1 cellular context compared by ENCODE assay signal in the genomic region with DNA sequence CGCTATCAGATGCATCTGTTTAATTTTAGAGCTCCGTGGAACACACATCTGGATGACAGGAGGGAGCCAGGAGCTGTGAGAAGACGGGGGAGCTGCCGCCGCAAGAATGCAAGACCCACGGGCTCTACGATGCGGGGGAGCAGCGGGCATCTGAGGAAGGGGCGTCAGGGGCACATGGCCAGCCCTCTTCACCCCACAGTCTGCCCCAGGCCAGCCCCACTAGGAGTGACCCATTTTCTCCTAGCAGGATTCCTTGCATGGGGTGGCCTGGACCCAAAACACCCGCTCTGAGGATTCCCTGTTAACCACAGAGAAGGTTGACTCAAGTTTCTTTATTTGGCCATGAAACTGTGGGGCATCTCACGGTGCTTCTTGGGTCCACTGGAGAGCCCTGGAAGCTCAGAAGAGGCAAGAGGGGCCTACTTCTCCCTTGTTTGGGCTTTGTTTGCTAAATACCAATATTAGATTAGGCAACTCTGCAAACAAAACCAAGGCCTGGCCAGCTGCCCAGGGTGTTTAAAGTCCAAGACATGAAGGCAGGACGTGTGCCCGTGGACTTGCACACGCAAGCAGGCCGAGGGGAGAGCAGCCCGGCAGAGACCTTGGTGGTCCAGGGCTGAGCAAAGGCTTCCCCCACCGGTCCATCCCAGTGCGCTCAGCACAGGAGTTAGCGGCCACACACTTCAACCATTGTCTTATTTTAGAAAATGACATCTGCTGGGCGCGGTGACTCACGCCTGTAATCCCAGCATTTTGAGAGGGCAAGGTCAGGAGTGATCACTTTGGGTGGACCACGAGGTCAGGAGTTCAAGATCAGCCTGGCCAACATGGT.
TF ChIP-seq lines count a peak whose summit lies in the region.

No MANE protein-coding gene starts in this region.

TF ChIP-seq in HepG2, 621 proteins besides CTCF, POLR2A, EP300 and RAD21 (continued from another document and continues in another):
- TF ChIP-seq, protein P1, sequence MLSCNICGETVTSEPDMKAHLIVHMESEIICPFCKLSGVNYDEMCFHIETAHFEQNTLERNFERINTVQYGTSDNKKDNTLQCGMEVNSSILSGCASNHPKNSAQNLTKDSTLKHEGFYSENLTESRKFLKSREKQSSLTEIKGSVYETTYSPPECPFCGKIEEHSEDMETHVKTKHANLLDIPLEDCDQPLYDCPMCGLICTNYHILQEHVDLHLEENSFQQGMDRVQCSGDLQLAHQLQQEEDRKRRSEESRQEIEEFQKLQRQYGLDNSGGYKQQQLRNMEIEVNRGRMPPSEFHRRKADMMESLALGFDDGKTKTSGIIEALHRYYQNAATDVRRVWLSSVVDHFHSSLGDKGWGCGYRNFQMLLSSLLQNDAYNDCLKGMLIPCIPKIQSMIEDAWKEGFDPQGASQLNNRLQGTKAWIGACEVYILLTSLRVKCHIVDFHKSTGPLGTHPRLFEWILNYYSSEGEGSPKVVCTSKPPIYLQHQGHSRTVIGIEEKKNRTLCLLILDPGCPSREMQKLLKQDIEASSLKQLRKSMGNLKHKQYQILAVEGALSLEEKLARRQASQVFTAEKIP (CRISPR knock-in tag; IDR thresholded peaks at IDR 0.05; ENCODE audit: borderline replicate concordance), result no peak
- TF ChIP-seq, protein P2, sequence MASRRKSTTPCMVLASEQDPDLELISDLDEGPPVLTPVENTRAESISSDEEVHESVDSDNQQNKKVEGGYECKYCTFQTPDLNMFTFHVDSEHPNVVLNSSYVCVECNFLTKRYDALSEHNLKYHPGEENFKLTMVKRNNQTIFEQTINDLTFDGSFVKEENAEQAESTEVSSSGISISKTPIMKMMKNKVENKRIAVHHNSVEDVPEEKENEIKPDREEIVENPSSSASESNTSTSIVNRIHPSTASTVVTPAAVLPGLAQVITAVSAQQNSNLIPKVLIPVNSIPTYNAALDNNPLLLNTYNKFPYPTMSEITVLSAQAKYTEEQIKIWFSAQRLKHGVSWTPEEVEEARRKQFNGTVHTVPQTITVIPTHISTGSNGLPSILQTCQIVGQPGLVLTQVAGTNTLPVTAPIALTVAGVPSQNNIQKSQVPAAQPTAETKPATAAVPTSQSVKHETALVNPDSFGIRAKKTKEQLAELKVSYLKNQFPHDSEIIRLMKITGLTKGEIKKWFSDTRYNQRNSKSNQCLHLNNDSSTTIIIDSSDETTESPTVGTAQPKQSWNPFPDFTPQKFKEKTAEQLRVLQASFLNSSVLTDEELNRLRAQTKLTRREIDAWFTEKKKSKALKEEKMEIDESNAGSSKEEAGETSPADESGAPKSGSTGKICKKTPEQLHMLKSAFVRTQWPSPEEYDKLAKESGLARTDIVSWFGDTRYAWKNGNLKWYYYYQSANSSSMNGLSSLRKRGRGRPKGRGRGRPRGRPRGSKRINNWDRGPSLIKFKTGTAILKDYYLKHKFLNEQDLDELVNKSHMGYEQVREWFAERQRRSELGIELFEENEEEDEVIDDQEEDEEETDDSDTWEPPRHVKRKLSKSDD (CRISPR knock-in tag; IDR thresholded peaks at IDR 0.05; ENCODE audit: low read depth), result peak; percentile 78
- TF ChIP-seq ZFP62 (CRISPR knock-in tag; IDR thresholded peaks at IDR 0.05) (no peak), PHF21A (CRISPR knock-in tag; IDR thresholded peaks at IDR 0.05) (peak; percentile 95), MYNN (CRISPR knock-in tag; IDR thresholded peaks at IDR 0.05; ENCODE audit: low read depth) (0 out of 2 replicates have a peak, but pooled peaks have one; percentile 69), ZNF75D (CRISPR knock-in tag; IDR thresholded peaks at IDR 0.05; ENCODE audit: borderline replicate concordance) (no peak), MEIS2 (CRISPR knock-in tag; IDR thresholded peaks at IDR 0.05) (peak; percentile 90), PPARG (CRISPR knock-in tag; conservative IDR thresholded peaks at IDR 0.05) (peak; percentile 90), ZNF605 (CRISPR knock-in tag; IDR thresholded peaks at IDR 0.05) (peak; percentile 76; the same call in 1 of the 2 replicates), ZNF644 (CRISPR knock-in tag; IDR thresholded peaks at IDR 0.05; ENCODE audit: low read depth) (no peak), HOXA7 (CRISPR knock-in tag; IDR thresholded peaks at IDR 0.05) (no peak), ZNF567 (CRISPR knock-in tag; IDR thresholded peaks at IDR 0.05; ENCODE audit: borderline replicate concordance) (no peak), CEBPB (IDR thresholded peaks at IDR 0.05; ENCODE audit: borderline replicate concordance, low read depth, low read length) (peak; percentile 97), PHF5A (CRISPR knock-in tag; IDR thresholded peaks at IDR 0.05; ENCODE audit: low read depth, unreplicated experiment) (peak; percentile 24), ZNF354B (CRISPR knock-in tag; IDR thresholded peaks at IDR 0.05) (no peak), AHR (CRISPR knock-in tag; IDR thresholded peaks at IDR 0.05) (peak; percentile 79; the same call in 1 of the 2 replicates), CBFB (CRISPR knock-in tag; IDR thresholded peaks at IDR 0.05) (peak; percentile 93)
- TF ChIP-seq, protein P3, sequence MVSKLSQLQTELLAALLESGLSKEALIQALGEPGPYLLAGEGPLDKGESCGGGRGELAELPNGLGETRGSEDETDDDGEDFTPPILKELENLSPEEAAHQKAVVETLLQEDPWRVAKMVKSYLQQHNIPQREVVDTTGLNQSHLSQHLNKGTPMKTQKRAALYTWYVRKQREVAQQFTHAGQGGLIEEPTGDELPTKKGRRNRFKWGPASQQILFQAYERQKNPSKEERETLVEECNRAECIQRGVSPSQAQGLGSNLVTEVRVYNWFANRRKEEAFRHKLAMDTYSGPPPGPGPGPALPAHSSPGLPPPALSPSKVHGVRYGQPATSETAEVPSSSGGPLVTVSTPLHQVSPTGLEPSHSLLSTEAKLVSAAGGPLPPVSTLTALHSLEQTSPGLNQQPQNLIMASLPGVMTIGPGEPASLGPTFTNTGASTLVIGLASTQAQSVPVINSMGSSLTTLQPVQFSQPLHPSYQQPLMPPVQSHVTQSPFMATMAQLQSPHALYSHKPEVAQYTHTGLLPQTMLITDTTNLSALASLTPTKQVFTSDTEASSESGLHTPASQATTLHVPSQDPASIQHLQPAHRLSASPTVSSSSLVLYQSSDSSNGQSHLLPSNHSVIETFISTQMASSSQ (IDR thresholded peaks at IDR 0.05; ENCODE audit: low read depth), result peak; percentile 67
- TF ChIP-seq, protein P3 (CRISPR knock-in tag; IDR thresholded peaks at IDR 0.05; ENCODE audit: borderline replicate concordance), result peak; percentile 89; the same call in 1 of the 2 replicates
- TF ChIP-seq, protein P4, sequence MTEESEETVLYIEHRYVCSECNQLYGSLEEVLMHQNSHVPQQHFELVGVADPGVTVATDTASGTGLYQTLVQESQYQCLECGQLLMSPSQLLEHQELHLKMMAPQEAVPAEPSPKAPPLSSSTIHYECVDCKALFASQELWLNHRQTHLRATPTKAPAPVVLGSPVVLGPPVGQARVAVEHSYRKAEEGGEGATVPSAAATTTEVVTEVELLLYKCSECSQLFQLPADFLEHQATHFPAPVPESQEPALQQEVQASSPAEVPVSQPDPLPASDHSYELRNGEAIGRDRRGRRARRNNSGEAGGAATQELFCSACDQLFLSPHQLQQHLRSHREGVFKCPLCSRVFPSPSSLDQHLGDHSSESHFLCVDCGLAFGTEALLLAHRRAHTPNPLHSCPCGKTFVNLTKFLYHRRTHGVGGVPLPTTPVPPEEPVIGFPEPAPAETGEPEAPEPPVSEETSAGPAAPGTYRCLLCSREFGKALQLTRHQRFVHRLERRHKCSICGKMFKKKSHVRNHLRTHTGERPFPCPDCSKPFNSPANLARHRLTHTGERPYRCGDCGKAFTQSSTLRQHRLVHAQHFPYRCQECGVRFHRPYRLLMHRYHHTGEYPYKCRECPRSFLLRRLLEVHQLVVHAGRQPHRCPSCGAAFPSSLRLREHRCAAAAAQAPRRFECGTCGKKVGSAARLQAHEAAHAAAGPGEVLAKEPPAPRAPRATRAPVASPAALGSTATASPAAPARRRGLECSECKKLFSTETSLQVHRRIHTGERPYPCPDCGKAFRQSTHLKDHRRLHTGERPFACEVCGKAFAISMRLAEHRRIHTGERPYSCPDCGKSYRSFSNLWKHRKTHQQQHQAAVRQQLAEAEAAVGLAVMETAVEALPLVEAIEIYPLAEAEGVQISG (CRISPR knock-in tag; IDR thresholded peaks at IDR 0.05), result peak; percentile 83
- TF ChIP-seq, protein P5, sequence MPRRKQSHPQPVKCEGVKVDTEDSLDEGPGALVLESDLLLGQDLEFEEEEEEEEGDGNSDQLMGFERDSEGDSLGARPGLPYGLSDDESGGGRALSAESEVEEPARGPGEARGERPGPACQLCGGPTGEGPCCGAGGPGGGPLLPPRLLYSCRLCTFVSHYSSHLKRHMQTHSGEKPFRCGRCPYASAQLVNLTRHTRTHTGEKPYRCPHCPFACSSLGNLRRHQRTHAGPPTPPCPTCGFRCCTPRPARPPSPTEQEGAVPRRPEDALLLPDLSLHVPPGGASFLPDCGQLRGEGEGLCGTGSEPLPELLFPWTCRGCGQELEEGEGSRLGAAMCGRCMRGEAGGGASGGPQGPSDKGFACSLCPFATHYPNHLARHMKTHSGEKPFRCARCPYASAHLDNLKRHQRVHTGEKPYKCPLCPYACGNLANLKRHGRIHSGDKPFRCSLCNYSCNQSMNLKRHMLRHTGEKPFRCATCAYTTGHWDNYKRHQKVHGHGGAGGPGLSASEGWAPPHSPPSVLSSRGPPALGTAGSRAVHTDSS (CRISPR knock-in tag; conservative IDR thresholded peaks at IDR 0.05), result no peak
- TF ChIP-seq, protein P6, sequence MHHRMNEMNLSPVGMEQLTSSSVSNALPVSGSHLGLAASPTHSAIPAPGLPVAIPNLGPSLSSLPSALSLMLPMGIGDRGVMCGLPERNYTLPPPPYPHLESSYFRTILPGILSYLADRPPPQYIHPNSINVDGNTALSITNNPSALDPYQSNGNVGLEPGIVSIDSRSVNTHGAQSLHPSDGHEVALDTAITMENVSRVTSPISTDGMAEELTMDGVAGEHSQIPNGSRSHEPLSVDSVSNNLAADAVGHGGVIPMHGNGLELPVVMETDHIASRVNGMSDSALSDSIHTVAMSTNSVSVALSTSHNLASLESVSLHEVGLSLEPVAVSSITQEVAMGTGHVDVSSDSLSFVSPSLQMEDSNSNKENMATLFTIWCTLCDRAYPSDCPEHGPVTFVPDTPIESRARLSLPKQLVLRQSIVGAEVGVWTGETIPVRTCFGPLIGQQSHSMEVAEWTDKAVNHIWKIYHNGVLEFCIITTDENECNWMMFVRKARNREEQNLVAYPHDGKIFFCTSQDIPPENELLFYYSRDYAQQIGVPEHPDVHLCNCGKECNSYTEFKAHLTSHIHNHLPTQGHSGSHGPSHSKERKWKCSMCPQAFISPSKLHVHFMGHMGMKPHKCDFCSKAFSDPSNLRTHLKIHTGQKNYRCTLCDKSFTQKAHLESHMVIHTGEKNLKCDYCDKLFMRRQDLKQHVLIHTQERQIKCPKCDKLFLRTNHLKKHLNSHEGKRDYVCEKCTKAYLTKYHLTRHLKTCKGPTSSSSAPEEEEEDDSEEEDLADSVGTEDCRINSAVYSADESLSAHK (CRISPR knock-in tag; IDR thresholded peaks at IDR 0.05; ENCODE audit: borderline replicate concordance), result no peak; the same call in 1 of the 2 replicates
- TF ChIP-seq, protein P7, sequence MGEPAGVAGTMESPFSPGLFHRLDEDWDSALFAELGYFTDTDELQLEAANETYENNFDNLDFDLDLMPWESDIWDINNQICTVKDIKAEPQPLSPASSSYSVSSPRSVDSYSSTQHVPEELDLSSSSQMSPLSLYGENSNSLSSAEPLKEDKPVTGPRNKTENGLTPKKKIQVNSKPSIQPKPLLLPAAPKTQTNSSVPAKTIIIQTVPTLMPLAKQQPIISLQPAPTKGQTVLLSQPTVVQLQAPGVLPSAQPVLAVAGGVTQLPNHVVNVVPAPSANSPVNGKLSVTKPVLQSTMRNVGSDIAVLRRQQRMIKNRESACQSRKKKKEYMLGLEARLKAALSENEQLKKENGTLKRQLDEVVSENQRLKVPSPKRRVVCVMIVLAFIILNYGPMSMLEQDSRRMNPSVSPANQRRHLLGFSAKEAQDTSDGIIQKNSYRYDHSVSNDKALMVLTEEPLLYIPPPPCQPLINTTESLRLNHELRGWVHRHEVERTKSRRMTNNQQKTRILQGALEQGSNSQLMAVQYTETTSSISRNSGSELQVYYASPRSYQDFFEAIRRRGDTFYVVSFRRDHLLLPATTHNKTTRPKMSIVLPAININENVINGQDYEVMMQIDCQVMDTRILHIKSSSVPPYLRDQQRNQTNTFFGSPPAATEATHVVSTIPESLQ (CRISPR knock-in tag; conservative IDR thresholded peaks at IDR 0.05), result peak; percentile 75; the same call in 1 of the 2 replicates
- TF ChIP-seq, protein P8, sequence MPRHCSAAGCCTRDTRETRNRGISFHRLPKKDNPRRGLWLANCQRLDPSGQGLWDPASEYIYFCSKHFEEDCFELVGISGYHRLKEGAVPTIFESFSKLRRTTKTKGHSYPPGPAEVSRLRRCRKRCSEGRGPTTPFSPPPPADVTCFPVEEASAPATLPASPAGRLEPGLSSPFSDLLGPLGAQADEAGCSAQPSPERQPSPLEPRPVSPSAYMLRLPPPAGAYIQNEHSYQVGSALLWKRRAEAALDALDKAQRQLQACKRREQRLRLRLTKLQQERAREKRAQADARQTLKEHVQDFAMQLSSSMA (CRISPR knock-in tag; IDR thresholded peaks at IDR 0.05), result peak; percentile 84; the same call in 1 of the 2 replicates
- TF ChIP-seq, protein P9, sequence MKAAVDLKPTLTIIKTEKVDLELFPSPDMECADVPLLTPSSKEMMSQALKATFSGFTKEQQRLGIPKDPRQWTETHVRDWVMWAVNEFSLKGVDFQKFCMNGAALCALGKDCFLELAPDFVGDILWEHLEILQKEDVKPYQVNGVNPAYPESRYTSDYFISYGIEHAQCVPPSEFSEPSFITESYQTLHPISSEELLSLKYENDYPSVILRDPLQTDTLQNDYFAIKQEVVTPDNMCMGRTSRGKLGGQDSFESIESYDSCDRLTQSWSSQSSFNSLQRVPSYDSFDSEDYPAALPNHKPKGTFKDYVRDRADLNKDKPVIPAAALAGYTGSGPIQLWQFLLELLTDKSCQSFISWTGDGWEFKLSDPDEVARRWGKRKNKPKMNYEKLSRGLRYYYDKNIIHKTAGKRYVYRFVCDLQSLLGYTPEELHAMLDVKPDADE (CRISPR knock-in tag; IDR thresholded peaks at IDR 0.05), result no peak
- TF ChIP-seq, protein P10, sequence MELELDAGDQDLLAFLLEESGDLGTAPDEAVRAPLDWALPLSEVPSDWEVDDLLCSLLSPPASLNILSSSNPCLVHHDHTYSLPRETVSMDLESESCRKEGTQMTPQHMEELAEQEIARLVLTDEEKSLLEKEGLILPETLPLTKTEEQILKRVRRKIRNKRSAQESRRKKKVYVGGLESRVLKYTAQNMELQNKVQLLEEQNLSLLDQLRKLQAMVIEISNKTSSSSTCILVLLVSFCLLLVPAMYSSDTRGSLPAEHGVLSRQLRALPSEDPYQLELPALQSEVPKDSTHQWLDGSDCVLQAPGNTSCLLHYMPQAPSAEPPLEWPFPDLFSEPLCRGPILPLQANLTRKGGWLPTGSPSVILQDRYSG (CRISPR knock-in tag; IDR thresholded peaks at IDR 0.05), result no peak
